26 cellular contexts compared by ENCODE assay signal in the genomic region with DNA sequence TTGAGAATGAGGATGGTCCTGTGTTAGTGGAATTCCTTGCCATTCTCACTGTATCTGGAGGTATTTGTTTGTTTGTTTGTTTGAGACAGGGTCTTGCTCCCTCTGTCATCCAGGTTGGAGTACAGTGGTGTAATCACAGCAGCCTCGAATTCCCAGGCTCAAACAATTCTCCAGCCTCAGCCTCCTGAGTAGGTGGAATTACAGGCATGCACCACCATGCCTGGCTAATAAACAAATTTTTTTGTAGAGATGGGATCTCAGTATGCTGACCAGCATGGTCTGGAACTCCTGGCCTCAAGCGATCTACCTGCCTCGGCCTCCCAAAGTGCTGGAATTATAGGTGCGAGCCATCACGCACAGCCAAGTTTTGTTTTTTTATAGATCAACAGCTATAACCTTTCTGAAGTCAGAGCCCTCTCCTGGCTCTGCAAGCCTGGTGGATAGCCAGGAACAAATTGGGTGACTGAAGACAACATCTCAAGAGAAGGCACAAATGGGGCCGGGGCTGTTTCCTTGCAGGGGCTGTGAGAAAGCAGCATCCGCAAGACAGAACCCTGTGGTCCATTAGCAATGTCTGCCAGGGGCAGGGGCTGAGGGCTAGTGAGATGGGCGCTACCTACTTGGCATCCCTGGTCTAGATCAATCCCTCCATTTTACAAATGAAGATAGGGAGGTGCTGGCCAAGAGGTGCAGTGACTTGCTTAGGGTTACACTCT. TPM values are rescaled to one million over a fixed set of nuclear protein-coding genes. Genes with fewer than 3 reads are reported as not detected.
DNase-seq lines count a peak whose midpoint lies in the region; ATAC-seq, FAIRE-seq and TF ChIP-seq lines count a peak whose summit lies in the region.
"Had no signal": no experiment of that assay in that cellular context is flagged by ENCODE, and none has a peak within 500 bp of the region (broad histone marks: within the 10 kb centered on the region; RNA-seq: fewer than 3 reads in every experiment).

No MANE protein-coding gene starts in this region.

- no peak for DNase-seq in cardiac muscle cell (ENCODE audit: low read depth in 1 of 2, low spot score in 1 of 2)
- DNase-seq in Right ventricle myocardium inferior (ENCODE audit: missing footprints): no peak
- peak; percentile 31 for DNase-seq in kidney
- DNase-seq in substantia nigra (lab: John Stamatoyannopoulos, UW): no peak
- no peak for DNase-seq in T-helper 2 cell treated with Interferon-gamma antibody and Interleukin-4, amounts not matched to agents 5 μg/mL and 100 μg/mL, for 36 hours (ENCODE audit: low spot score)
- no peak for DNase-seq in upper lobe of left lung
- DNase-seq: 8988T; CD4-positive, alpha-beta memory T cell; DND-41; GM23248; H9; KBM-7; MM.1S; NCI-H1048; NCI-H1417 treated with DMSO at 0.1 percent for 48 hours; NCI-H187; NCI-H2107; NCI-H226; NCI-H510A treated with DMSO at 0.1 percent for 48 hours; NCI-H748 treated with DMSO at 0.1 percent for 48 hours; SJCRH30 had no signal

- H3K9me3 ChIP-seq in cardiac muscle cell (ENCODE audit: low read depth): no peaks in the 10 kb centered on the region
- H3K9me3 ChIP-seq in kidney (ENCODE audit: control insufficient read depth in 1 of 2, low read length in 2 of 2): no peaks in the 10 kb centered on the region
- H3K9me3 ChIP-seq in upper lobe of left lung: no peaks in the 10 kb centered on the region
- H3K9me3 ChIP-seq: SJCRH30 had no signal

- no peak overlapping the region for H3K4me3 ChIP-seq in cardiac muscle cell
- H3K4me3 ChIP-seq in kidney (ENCODE audit: low read length in 2 of 2): no peak overlapping the region
- no peak overlapping the region for H3K4me3 ChIP-seq in upper lobe of left lung
- H3K4me3 ChIP-seq: BLaER1 treated with 17β-estradiol and CSF1 and Interleukin-3, amounts not matched to agents 10 nM and 100 nM; GM12878; GM23248; SJCRH30 had no signal

- intact Hi-C loops in Right ventricle myocardium inferior (cut with DNase I) (no loop called here), kidney (cut with DNase I) (no loop called here)

- H3K9ac ChIP-seq in kidney (ENCODE audit: low read length in 2 of 2): no peak overlapping the region
- H3K9ac ChIP-seq: BLaER1 treated with 17β-estradiol and CSF1 and Interleukin-3, amounts not matched to agents 10 nM and 100 nM; GM23248 had no signal

- H3K36me3 ChIP-seq in cardiac muscle cell: no peaks in the 10 kb centered on the region
- H3K36me3 ChIP-seq in kidney (ENCODE audit: control insufficient read depth in 1 of 2, insufficient read depth in 2 of 2, low read length in 2 of 2): no peaks in the 10 kb centered on the region
- H3K36me3 ChIP-seq in upper lobe of left lung: no peaks in the 10 kb centered on the region
- H3K36me3 ChIP-seq: SJCRH30 had no signal

- no peak overlapping the region for H3K27ac Mint-ChIP-seq in T-helper 2 cell treated with Interferon-gamma antibody and Interleukin-4, amounts not matched to agents 5 μg/mL and 100 μg/mL, for 36 hours
- H3K27ac Mint-ChIP-seq: CD4-positive, alpha-beta memory T cell; H9 had no signal

- H3K36me3 Mint-ChIP-seq in T-helper 2 cell treated with Interferon-gamma antibody and Interleukin-4, amounts not matched to agents 5 μg/mL and 100 μg/mL, for 36 hours (ENCODE audit: low read depth): no peaks in the 10 kb centered on the region
- H3K36me3 Mint-ChIP-seq: CD4-positive, alpha-beta memory T cell had no signal

- TF ChIP-seq CTCF in cardiac muscle cell (IDR thresholded peaks at IDR 0.05; ENCODE audit: low read depth, low read length) (no peak), kidney (IDR thresholded peaks at IDR 0.05; ENCODE audit: borderline replicate concordance, extremely low read depth, insufficient read depth) (no peak), upper lobe of left lung (IDR thresholded peaks at IDR 0.05) (no peak)

- no peak for TF ChIP-seq EP300 in upper lobe of left lung (IDR thresholded peaks at IDR 0.05)

- ATAC-seq in Right ventricle myocardium inferior: no peak
- ATAC-seq in upper lobe of left lung (ENCODE audit: low FRiP score in 2 of 2): no peak
- ATAC-seq in GM18861 (IDR thresholded peaks at IDR 0.05; ENCODE audit: unreplicated experiment): no peak
- ATAC-seq: GM12878, Panc1 had no signal

- H3K4me3 Mint-ChIP-seq in T-helper 2 cell treated with Interferon-gamma antibody and Interleukin-4, amounts not matched to agents 5 μg/mL and 100 μg/mL, for 36 hours: no peak overlapping the region
- H3K4me3 Mint-ChIP-seq: CD4-positive, alpha-beta memory T cell; H9 had no signal

- H3K27me3 ChIP-seq in cardiac muscle cell: no peaks in the 10 kb centered on the region
- no peaks in the 10 kb centered on the region for H3K27me3 ChIP-seq in upper lobe of left lung
- H3K27me3 ChIP-seq: BLaER1 treated with 17β-estradiol and CSF1 and Interleukin-3, amounts not matched to agents 10 nM and 100 nM; SJCRH30 had no signal

- no peak for FAIRE-seq in kidney (lab: Jason Lieb, UNC)
- FAIRE-seq: GM12878 had no signal

- H3K4me1 Mint-ChIP-seq in T-helper 2 cell treated with Interferon-gamma antibody and Interleukin-4, amounts not matched to agents 5 μg/mL and 100 μg/mL, for 36 hours (ENCODE audit: low read depth): no peaks in the 10 kb centered on the region
- H3K4me1 Mint-ChIP-seq: CD4-positive, alpha-beta memory T cell had no signal

- H3K4me1 ChIP-seq in cardiac muscle cell (ENCODE audit: low read depth) (peaks cover 41% of the 10 kb centered on the region), kidney (ENCODE audit: control insufficient read depth in 1 of 2, insufficient read depth in 1 of 2, low read depth in 1 of 2, low read length in 2 of 2) (no peaks in the 10 kb centered on the region), upper lobe of left lung (peaks cover 17 to 33% (median 22%) of the 10 kb centered on the region in 4 donors)

- WGBS in upper lobe of left lung, 2 donors: 88 to 90% methylated on average over 8 of the region's 8 CpGs

- TF ChIP-seq POLR2A in upper lobe of left lung (IDR thresholded peaks at IDR 0.05): no peak

- H3K9me3 Mint-ChIP-seq in T-helper 2 cell treated with Interferon-gamma antibody and Interleukin-4, amounts not matched to agents 5 μg/mL and 100 μg/mL, for 36 hours: no peaks in the 10 kb centered on the region
- H3K9me3 Mint-ChIP-seq: CD4-positive, alpha-beta memory T cell; H9 had no signal

- H3K27me3 Mint-ChIP-seq in T-helper 2 cell treated with Interferon-gamma antibody and Interleukin-4, amounts not matched to agents 5 μg/mL and 100 μg/mL, for 36 hours (ENCODE audit: low read depth): no peaks in the 10 kb centered on the region

- H3K27ac ChIP-seq in cardiac muscle cell: peak overlapping the region; percentile 39
- no peak overlapping the region for H3K27ac ChIP-seq in kidney (ENCODE audit: low read depth in 2 of 2, low read length in 2 of 2)
- H3K27ac ChIP-seq in substantia nigra (ENCODE audit: low read depth, low read length, poor library complexity, severe bottlenecking): peak overlapping the region; percentile 81
- H3K27ac ChIP-seq in upper lobe of left lung: no peak overlapping the region
- H3K27ac ChIP-seq: GM23248, HL-60, SJCRH30 had no signal

RNA-seq across cellular contexts. Expression of gene SH3PXD2B, which starts 18.8 kb away (rescaled TPM):
- 19.7 and 27.6 TPM in 2 replicates for total RNA-seq in cardiac muscle cell
- 13.9 and 20.3 TPM in 2 replicates for polyA plus RNA-seq in cardiac muscle cell
- total RNA-seq in Right ventricle myocardium inferior: 5.4 TPM
- total RNA-seq in kidney: 22.8 TPM
- polyA plus RNA-seq in kidney (ENCODE audit: insufficient read depth, low read depth, low replicate concordance): 3.1 TPM
- 10 to 100 TPM; 17.1 to 55.5 (median 43.2) TPM for total RNA-seq in upper lobe of left lung
- polyA plus RNA-seq: CD4-positive, alpha-beta memory T cell had no signal

Comparison
In these comparisons a context has a peak if more than half of its experiments do, and no peak if none do; other contexts are left out.
1. H3K27ac ChIP-seq: peak in cardiac muscle cell (single experiment) and substantia nigra (single experiment); none in kidney (0 of 2) and upper lobe of left lung (0 of 4).